ENCODE assay signal across 1 cellular context in the genomic region with DNA sequence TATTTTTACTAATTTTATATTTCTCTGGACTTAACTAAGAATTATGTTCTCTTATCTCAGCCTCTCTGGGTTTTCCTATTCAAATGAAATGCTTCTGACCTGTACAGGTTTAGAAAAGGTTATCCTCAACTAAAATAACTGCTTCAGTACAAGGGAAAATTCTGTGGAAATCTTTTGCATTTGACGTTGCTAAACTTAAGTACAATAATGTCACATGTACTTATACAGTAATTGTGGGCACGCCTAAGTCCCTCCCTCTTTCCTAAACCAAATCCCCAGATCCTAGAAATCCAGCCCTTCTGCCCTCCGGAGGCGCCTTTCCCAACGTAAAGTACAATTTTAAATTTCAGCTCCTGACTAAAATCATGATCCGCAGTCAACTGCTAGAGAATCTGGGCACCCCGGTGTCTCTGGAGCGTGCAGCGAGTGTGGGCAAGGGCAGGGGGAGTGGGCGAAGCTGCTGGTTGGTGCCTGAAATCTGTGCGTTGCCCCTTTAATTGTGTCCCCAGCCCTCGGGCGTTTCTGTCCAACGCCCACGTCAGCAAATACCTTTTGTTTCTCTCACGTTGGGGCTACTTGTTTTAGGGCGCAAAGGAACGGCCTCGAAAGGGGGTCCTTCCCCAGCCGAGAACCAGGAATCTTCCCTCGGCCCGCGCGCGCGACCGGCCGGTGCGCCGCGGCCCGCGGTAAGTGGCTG.
TF ChIP-seq lines count a peak whose summit lies in the region.

A gene (plus strand): TSS at position 541 of the 697 bp plus-strand sequence. CDS start 53,505 bp downstream, outside the sequence.

TF ChIP-seq in K562, 482 proteins besides CTCF, POLR2A, EP300 and RAD21 (continued from another document):
- TF ChIP-seq MBD2 (IDR thresholded peaks at IDR 0.05; ENCODE audit: borderline replicate concordance, low read depth), result no peak
- 0 out of 2 replicates have a peak, but pooled peaks have one; percentile 3 for TF ChIP-seq SMAD4 (CRISPR knock-in tag; conservative IDR thresholded peaks at IDR 0.05)
- TF ChIP-seq ZFX (CRISPR knock-in tag; IDR thresholded peaks at IDR 0.05), result peak; percentile 58
- TF ChIP-seq TRIM24 (IDR thresholded peaks at IDR 0.05), result no peak
